Comparison of ENCODE assay signal across 3 cellular contexts in the genomic region with DNA sequence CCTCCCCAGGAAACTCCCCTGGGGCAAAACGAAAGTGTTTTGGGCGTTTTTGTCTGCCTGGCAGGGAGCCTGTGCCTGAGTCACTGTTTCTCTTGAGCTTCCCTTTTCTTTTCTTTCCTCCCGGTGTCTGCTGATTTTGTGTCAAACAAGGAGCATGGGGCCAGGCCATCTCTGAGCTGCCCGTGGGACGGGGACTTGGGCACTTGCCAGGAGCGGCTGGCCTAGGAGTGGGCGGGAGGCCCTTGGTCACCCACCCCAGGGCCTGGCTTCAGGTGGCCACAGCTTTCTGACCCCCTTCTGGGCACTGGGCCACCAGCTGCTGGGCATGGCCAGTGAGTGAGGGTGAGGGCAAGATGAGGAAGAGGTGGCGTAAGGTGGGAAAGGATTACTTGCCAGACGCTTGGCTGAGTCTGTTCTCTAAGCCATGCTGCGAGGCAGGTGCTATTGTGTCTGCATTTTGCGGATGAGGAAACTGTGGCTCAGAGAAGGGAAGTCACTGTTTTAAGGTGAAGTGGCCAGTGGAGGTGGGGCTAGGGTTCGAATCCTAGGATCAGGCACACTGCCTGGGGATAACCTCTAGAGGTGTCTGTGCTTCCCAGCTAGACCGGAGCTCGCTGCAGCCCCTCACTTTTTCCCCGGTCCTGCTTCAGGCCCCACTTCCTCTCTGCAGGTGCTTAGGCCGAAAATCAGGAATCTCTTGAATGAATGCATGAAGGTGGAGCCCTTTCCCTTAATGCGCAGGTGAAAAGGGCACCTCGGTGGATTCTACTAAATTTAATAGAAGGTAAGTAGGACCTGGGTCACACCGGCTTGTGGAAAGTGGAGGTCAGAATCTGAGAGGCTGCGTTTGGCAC.
TF ChIP-seq lines count a peak whose summit lies in the region.

No MANE protein-coding gene starts in this region.

TF ChIP-seq in SK-N-SH, 30 proteins besides CTCF, POLR2A, EP300 and RAD21 (continues in another document):
- TF ChIP-seq NFIC (IDR thresholded peaks at IDR 0.05; ENCODE audit: borderline replicate concordance) (no peak), FOXJ3 (CRISPR knock-in tag; IDR thresholded peaks at IDR 0.05) (no peak), CHD2 (IDR thresholded peaks at IDR 0.05; ENCODE audit: low read length, partially characterized antibody) (no peak), TAF1 (IDR thresholded peaks at IDR 0.05; ENCODE audit: borderline replicate concordance, low read depth, low read length) (no peak), TEAD4 (IDR thresholded peaks at IDR 0.05; ENCODE audit: borderline replicate concordance, insufficient read depth) (no peak)
- TF ChIP-seq, protein P1, sequence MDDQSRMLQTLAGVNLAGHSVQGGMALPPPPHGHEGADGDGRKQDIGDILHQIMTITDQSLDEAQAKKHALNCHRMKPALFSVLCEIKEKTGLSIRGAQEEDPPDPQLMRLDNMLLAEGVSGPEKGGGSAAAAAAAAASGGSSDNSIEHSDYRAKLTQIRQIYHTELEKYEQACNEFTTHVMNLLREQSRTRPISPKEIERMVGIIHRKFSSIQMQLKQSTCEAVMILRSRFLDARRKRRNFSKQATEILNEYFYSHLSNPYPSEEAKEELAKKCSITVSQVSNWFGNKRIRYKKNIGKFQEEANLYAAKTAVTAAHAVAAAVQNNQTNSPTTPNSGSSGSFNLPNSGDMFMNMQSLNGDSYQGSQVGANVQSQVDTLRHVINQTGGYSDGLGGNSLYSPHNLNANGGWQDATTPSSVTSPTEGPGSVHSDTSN (IDR thresholded peaks at IDR 0.05): no peak
- TF ChIP-seq, protein P2, sequence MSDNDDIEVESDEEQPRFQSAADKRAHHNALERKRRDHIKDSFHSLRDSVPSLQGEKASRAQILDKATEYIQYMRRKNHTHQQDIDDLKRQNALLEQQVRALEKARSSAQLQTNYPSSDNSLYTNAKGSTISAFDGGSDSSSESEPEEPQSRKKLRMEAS (IDR thresholded peaks at IDR 0.05; ENCODE audit: low read depth): no peak
- TF ChIP-seq, protein P3, sequence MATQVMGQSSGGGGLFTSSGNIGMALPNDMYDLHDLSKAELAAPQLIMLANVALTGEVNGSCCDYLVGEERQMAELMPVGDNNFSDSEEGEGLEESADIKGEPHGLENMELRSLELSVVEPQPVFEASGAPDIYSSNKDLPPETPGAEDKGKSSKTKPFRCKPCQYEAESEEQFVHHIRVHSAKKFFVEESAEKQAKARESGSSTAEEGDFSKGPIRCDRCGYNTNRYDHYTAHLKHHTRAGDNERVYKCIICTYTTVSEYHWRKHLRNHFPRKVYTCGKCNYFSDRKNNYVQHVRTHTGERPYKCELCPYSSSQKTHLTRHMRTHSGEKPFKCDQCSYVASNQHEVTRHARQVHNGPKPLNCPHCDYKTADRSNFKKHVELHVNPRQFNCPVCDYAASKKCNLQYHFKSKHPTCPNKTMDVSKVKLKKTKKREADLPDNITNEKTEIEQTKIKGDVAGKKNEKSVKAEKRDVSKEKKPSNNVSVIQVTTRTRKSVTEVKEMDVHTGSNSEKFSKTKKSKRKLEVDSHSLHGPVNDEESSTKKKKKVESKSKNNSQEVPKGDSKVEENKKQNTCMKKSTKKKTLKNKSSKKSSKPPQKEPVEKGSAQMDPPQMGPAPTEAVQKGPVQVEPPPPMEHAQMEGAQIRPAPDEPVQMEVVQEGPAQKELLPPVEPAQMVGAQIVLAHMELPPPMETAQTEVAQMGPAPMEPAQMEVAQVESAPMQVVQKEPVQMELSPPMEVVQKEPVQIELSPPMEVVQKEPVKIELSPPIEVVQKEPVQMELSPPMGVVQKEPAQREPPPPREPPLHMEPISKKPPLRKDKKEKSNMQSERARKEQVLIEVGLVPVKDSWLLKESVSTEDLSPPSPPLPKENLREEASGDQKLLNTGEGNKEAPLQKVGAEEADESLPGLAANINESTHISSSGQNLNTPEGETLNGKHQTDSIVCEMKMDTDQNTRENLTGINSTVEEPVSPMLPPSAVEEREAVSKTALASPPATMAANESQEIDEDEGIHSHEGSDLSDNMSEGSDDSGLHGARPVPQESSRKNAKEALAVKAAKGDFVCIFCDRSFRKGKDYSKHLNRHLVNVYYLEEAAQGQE (IDR thresholded peaks at IDR 0.05; ENCODE audit: low read depth, low read length): no peak
- TF ChIP-seq, protein P4, sequence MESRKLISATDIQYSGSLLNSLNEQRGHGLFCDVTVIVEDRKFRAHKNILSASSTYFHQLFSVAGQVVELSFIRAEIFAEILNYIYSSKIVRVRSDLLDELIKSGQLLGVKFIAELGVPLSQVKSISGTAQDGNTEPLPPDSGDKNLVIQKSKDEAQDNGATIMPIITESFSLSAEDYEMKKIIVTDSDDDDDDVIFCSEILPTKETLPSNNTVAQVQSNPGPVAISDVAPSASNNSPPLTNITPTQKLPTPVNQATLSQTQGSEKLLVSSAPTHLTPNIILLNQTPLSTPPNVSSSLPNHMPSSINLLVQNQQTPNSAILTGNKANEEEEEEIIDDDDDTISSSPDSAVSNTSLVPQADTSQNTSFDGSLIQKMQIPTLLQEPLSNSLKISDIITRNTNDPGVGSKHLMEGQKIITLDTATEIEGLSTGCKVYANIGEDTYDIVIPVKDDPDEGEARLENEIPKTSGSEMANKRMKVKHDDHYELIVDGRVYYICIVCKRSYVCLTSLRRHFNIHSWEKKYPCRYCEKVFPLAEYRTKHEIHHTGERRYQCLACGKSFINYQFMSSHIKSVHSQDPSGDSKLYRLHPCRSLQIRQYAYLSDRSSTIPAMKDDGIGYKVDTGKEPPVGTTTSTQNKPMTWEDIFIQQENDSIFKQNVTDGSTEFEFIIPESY (IDR thresholded peaks at IDR 0.05; ENCODE audit: borderline replicate concordance, low read depth): no peak

TF ChIP-seq in SK-N-SH treated with all-trans-retinoic acid at 6 μM for 48 hours, 23 proteins besides CTCF, POLR2A, EP300 and RAD21:
- TF ChIP-seq ZFP30 (CRISPR knock-in tag; IDR thresholded peaks at IDR 0.05): no peak
- TF ChIP-seq ZNF70 (CRISPR knock-in tag; IDR thresholded peaks at IDR 0.05): no peak
- TF ChIP-seq RARB (CRISPR knock-in tag; IDR thresholded peaks at IDR 0.05): no peak
- TF ChIP-seq, protein P5, sequence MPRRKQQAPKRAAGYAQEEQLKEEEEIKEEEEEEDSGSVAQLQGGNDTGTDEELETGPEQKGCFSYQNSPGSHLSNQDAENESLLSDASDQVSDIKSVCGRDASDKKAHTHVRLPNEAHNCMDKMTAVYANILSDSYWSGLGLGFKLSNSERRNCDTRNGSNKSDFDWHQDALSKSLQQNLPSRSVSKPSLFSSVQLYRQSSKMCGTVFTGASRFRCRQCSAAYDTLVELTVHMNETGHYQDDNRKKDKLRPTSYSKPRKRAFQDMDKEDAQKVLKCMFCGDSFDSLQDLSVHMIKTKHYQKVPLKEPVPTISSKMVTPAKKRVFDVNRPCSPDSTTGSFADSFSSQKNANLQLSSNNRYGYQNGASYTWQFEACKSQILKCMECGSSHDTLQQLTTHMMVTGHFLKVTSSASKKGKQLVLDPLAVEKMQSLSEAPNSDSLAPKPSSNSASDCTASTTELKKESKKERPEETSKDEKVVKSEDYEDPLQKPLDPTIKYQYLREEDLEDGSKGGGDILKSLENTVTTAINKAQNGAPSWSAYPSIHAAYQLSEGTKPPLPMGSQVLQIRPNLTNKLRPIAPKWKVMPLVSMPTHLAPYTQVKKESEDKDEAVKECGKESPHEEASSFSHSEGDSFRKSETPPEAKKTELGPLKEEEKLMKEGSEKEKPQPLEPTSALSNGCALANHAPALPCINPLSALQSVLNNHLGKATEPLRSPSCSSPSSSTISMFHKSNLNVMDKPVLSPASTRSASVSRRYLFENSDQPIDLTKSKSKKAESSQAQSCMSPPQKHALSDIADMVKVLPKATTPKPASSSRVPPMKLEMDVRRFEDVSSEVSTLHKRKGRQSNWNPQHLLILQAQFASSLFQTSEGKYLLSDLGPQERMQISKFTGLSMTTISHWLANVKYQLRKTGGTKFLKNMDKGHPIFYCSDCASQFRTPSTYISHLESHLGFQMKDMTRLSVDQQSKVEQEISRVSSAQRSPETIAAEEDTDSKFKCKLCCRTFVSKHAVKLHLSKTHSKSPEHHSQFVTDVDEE (CRISPR knock-in tag; IDR thresholded peaks at IDR 0.05): no peak
- no peak for TF ChIP-seq ARNTL (CRISPR knock-in tag; IDR thresholded peaks at IDR 0.05; ENCODE audit: borderline replicate concordance, low read depth)
- no peak for TF ChIP-seq ZNF565 (CRISPR knock-in tag; conservative IDR thresholded peaks at IDR 0.05; ENCODE audit: low read depth)
- no peak for TF ChIP-seq TOX (CRISPR knock-in tag; IDR thresholded peaks at IDR 0.05; ENCODE audit: borderline replicate concordance)
- no peak for TF ChIP-seq ISL1 (CRISPR knock-in tag; IDR thresholded peaks at IDR 0.05)

TF ChIP-seq in endothelial cell of umbilical vein, 7 proteins besides CTCF, POLR2A, EP300 and RAD21:
- TF ChIP-seq EZH2 (IDR thresholded peaks at IDR 0.05; ENCODE audit: borderline replicate concordance, low read depth, low read length, severe bottlenecking) (no peak), JUN (IDR thresholded peaks at IDR 0.05; ENCODE audit: borderline replicate concordance, insufficient read depth, insufficient read length, low read depth) (no peak), GATA2 (IDR thresholded peaks at IDR 0.05; ENCODE audit: insufficient read depth, insufficient read length, low read depth, low read length) (no peak), FOS (IDR thresholded peaks at IDR 0.05; ENCODE audit: borderline replicate concordance, insufficient read depth, low read length) (no peak), MYC (IDR thresholded peaks at IDR 0.05; ENCODE audit: low read depth, low read length) (no peak)
